Comparison of ENCODE assay signal across 11 cellular contexts in the genomic region with DNA sequence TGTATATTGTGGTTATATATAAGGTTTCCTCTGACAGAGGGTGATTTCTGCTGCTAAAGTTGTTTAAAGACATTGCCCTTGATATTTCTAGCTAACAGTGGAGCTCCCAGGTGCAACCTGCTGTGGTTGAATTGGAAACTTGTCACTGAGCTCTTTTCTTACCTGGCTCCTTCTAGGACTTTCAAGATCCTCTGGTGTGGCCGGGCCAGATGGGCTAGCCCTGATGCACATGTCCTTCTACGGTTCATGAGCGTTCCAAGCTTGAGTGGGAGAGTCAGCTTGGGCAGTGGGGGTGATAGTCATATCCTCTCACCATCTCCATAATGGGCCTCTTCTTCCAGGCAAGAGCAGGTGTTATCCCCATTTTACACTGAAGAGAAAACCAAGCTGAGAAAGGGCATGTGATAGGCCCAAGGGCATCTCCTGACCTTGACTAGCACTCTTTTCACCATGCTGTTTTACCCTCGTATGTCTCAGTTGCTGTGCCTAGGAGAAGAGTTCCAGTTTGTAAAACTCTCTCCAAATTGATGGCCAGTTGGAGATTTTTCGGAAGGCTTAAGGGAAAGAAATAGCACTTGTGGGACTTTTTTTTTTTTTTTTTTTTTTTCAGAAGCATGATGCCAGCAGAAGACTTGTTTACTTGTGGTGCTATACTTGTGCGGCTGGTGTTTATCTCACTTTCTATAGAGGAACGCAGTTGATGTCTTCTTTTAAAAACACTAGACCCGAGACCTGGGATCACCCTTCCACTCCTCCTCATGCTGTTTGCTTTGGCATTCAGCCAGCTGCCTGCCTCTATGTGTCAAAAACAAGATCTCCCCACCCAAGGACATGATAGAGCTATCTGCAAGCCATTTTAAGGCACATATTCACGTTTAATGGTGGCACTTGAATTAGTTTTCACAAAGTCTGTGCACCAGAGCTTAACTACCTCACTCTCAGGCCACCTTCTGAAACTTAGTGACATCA. TPM values are rescaled to one million over a fixed set of nuclear protein-coding genes. Genes with fewer than 3 reads are reported as not detected.
DNase-seq lines count a peak whose midpoint lies in the region; ATAC-seq, FAIRE-seq and TF ChIP-seq lines count a peak whose summit lies in the region.
"Had no signal": no experiment of that assay in that cellular context is flagged by ENCODE, and none has a peak within 500 bp of the region (broad histone marks: within the 10 kb centered on the region; RNA-seq: fewer than 3 reads in every experiment).

No MANE protein-coding gene starts in this region.

- intact Hi-C loops in MCF 10A (cut with micrococcal nuclease) = no loop called here
- intact Hi-C loops in mammary epithelial cell (cut with micrococcal nuclease) = no loop called here

- H2AFZ ChIP-seq in mammary epithelial cell (ENCODE audit: low read depth, low read length) = no peak overlapping the region
- H2AFZ ChIP-seq in hepatocyte = no peak overlapping the region

- H3K9ac ChIP-seq in mammary epithelial cell (ENCODE audit: insufficient read depth, low read length) = no peak overlapping the region

- H3K27me3 ChIP-seq in mammary epithelial cell (ENCODE audit: insufficient read depth, low read length) (no peaks in the 10 kb centered on the region), hepatocyte (no peaks in the 10 kb centered on the region), upper lobe of left lung (no peaks in the 10 kb centered on the region)
- H3K27me3 ChIP-seq: ovary had no signal

- H3K27ac Mint-ChIP-seq in MCF 10A (ENCODE audit: low read depth, unreplicated experiment) = peak overlapping the region; percentile 82

- H3K27me3 Mint-ChIP-seq in MCF 10A (ENCODE audit: insufficient read depth, unreplicated experiment) = no peaks in the 10 kb centered on the region
- H3K27me3 Mint-ChIP-seq: brain had no signal

- H3K4me3 ChIP-seq in mammary epithelial cell (replicated peaks in 1 of 3; ENCODE audit: insufficient read depth in 1 of 3, low read depth in 2 of 3, low read length in 3 of 3) (no peak overlapping the region), hepatocyte (no peak overlapping the region), upper lobe of left lung (no peak overlapping the region)
- H3K4me3 ChIP-seq: ovary had no signal

- peak; percentile 83 for DNase-seq in MCF 10A (ENCODE audit: unreplicated experiment)
- no peak for DNase-seq in mammary epithelial cell
- no peak for DNase-seq in RWPE1 (ENCODE audit: low spot score)
- peak; percentile 32 for DNase-seq in hepatocyte (ENCODE audit: low spot score)
- DNase-seq in upper lobe of left lung = peak in 1 of 2 donors; percentile 36
- no peak for DNase-seq in RCC 7860 (ENCODE audit: low spot score)
- DNase-seq in activated CD4-positive, alpha-beta T cell treated with anti-CD3 and anti-CD28 coated beads, Interleukin-2, amount 50 U/mL, for 4 hours = no peak
- DNase-seq: activated CD4-positive, alpha-beta T cell treated with anti-CD3 and anti-CD28 coated beads, Interleukin-2, amount 50 U/mL, for 48 hours had no signal

- H3K9me2 ChIP-seq in hepatocyte (replicated peaks; ENCODE audit: insufficient read depth) = no peaks in the 10 kb centered on the region

- H3K79me2 ChIP-seq in mammary epithelial cell (ENCODE audit: insufficient read depth, low read length) = peaks cover 97% of the 10 kb centered on the region
- H3K79me2 ChIP-seq in hepatocyte = peaks cover 100% of the 10 kb centered on the region

- BruUV-seq in MCF 10A (replicated peaks; lab: Mats Ljungman, UMichigan) = no TSS peak
- BruUV-seq in mammary epithelial cell (replicated peaks; lab: Mats Ljungman, UMichigan) = no TSS peak

- H3K36me3 Mint-ChIP-seq in MCF 10A (ENCODE audit: insufficient read depth, unreplicated experiment) = peaks cover 7% of the 10 kb centered on the region

- H3K9me3 ChIP-seq in mammary epithelial cell (replicated peaks; ENCODE audit: insufficient read depth, low read length) (no peaks in the 10 kb centered on the region), hepatocyte (ENCODE audit: low read depth) (no peaks in the 10 kb centered on the region), upper lobe of left lung (no peaks in the 10 kb centered on the region)
- H3K9me3 ChIP-seq: ovary had no signal

- TF ChIP-seq CTCF in MCF 10A (IDR thresholded peaks at IDR 0.05; ENCODE audit: unreplicated experiment) (no peak), mammary epithelial cell (conservative IDR thresholded peaks at IDR 0.05 in 1 of 2, IDR thresholded peaks at IDR 0.05 in 1 of 2; ENCODE audit: extremely low read depth in 1 of 2, insufficient read depth in 1 of 2, low read depth in 1 of 2, low read length in 2 of 2) (no peak), RWPE1 (conservative IDR thresholded peaks at IDR 0.05; ENCODE audit: low read depth) (no peak), hepatocyte (IDR thresholded peaks at IDR 0.05; ENCODE audit: poor library complexity) (no peak), upper lobe of left lung (IDR thresholded peaks at IDR 0.05) (no peak)

- CTCF ChIA-PET in MCF 10A (lab: Yijun Ruan, JAX) = interaction anchor here (0.7 to 1.1 kb wide), 3 partner anchors 22 to 104 kb away, joined by 3 read pairs; no protein-coding TSS in a partner anchor
- CTCF ChIA-PET in mammary epithelial cell (lab: Charles Lee; ENCODE audit: low non-redundant PET) = no interaction called here
- CTCF ChIA-PET in RWPE1 (lab: Yijun Ruan, JAX) = interaction anchor here (0.6 to 1.1 kb wide), 3 partner anchors 45 to 129 kb away, joined by 3 to 5 read pairs (median 4); no protein-coding TSS in a partner anchor

- no peak for ATAC-seq in upper lobe of left lung (ENCODE audit: low FRiP score in 2 of 2)
- ATAC-seq in HG03045 (IDR thresholded peaks at IDR 0.05; ENCODE audit: unreplicated experiment) = no peak

- no peak for FAIRE-seq in RCC 7860 (lab: Jason Lieb, UNC)

- no peak overlapping the region for H3K27ac ChIP-seq in mammary epithelial cell (ENCODE audit: insufficient read depth, low read depth, low read length)
- peak overlapping the region; percentile 32; the same call in 1 of the 2 replicates for H3K27ac ChIP-seq in RWPE1
- no peak overlapping the region for H3K27ac ChIP-seq in hepatocyte
- H3K27ac ChIP-seq in upper lobe of left lung = peak overlapping the region; percentile 19 to 55 (median 33)
- H3K27ac ChIP-seq: ovary had no signal

- H4K20me1 ChIP-seq in mammary epithelial cell (ENCODE audit: insufficient read depth, low read length) = peaks cover 3% of the 10 kb centered on the region
- H4K20me1 ChIP-seq in hepatocyte (ENCODE audit: insufficient read depth, poor library complexity, severe bottlenecking) = peaks cover 56% of the 10 kb centered on the region

- H3K4me1 Mint-ChIP-seq in MCF 10A (ENCODE audit: insufficient read depth, unreplicated experiment) = peaks cover 71% of the 10 kb centered on the region

- H3K36me3 ChIP-seq in mammary epithelial cell (ENCODE audit: insufficient read depth, low read length) (peaks cover 2% of the 10 kb centered on the region), hepatocyte (replicated peaks; ENCODE audit: insufficient read depth, low read depth) (no peaks in the 10 kb centered on the region), upper lobe of left lung (no peaks in the 10 kb centered on the region)
- H3K36me3 ChIP-seq: ovary had no signal

- no peak for TF ChIP-seq EP300 in upper lobe of left lung (IDR thresholded peaks at IDR 0.05)

- no peak for TF ChIP-seq POLR2A in upper lobe of left lung (IDR thresholded peaks at IDR 0.05)

- peak overlapping the region; percentile 24 for H3K4me3 Mint-ChIP-seq in MCF 10A (ENCODE audit: unreplicated experiment)
- H3K4me3 Mint-ChIP-seq: brain had no signal

- POLR2A ChIA-PET in MCF 10A (lab: Yijun Ruan, JAX) (interaction anchor here (0.7 to 10.7 kb wide), 21 partner anchors 10 to 728 kb away, joined by 3 to 129 read pairs (median 4); partner anchors contain the start of gene TEAD1), RWPE1 (lab: Yijun Ruan, JAX; ENCODE audit: low non-redundant PET) (no interaction called here)

- H3K9me3 Mint-ChIP-seq in MCF 10A (ENCODE audit: unreplicated experiment) = no peaks in the 10 kb centered on the region
- H3K9me3 Mint-ChIP-seq: brain had no signal

- 80% methylated on average over 9 of the region's 9 CpGs for WGBS in mammary epithelial cell (ENCODE audit: low coverage, missing lambda C conversion rate)
- 73% methylated on average over 9 of the region's 9 CpGs for WGBS in hepatocyte (ENCODE audit: low lambda C conversion rate, missing lambda C conversion rate)
- 61 to 64% methylated on average over 9 of the region's 9 CpGs for WGBS in upper lobe of left lung, 2 donors

- dilution Hi-C loops in mammary epithelial cell (cut with HindIII; ENCODE audit: low sequenced_read_pairs) = no loop called here

- peaks cover 41% of the 10 kb centered on the region for H3K4me1 ChIP-seq in mammary epithelial cell (ENCODE audit: insufficient read depth, low read length)
- H3K4me1 ChIP-seq in hepatocyte (ENCODE audit: insufficient read depth) = peaks cover 30% of the 10 kb centered on the region
- peaks cover 6 to 28% (median 21%) of the 10 kb centered on the region in 4 donors for H3K4me1 ChIP-seq in upper lobe of left lung

- H3K4me2 ChIP-seq in mammary epithelial cell (ENCODE audit: insufficient read depth, low read depth, low read length) (no peak overlapping the region), hepatocyte (no peak overlapping the region)

- in situ Hi-C loops in mammary epithelial cell (cut with MboI; ENCODE audit: low sequenced_read_pairs in 2 of 2) = no loop called here

RNA-seq across cellular contexts. Expression of gene TEAD1, which starts 32.6 kb away (rescaled TPM):
- 91.0 and 123 TPM in 2 replicates for total RNA-seq in MCF 10A (2022)
- total RNA-seq in mammary epithelial cell = 100 to 1,000 TPM in 1 of 2 donors, 10 to 100 TPM in 1; 93.9 to 107 TPM
- polyA plus RNA-seq in mammary epithelial cell = 21.3 TPM
- 88.8 TPM for polyA minus RNA-seq in mammary epithelial cell
- total RNA-seq in hepatocyte = 82.2 and 87.2 TPM in 2 replicates
- polyA plus RNA-seq in hepatocyte = 37.2 and 50.4 TPM in 2 replicates
- total RNA-seq in upper lobe of left lung = 100 to 1,000 TPM in 2 of 6 donors, 10 to 100 TPM in 4; 53.5 to 141 (median 80.2) TPM

Comparison
In these comparisons a context has a peak if more than half of its experiments do, and no peak if none do; other contexts are left out.
1. DNase-seq: peak in MCF 10A (single experiment) and hepatocyte (single experiment); none in mammary epithelial cell (single experiment), RWPE1 (single experiment), RCC 7860 (single experiment) and activated CD4-positive, alpha-beta T cell treated with anti-CD3 and anti-CD28 coated beads, Interleukin-2, amount 50 U/mL, for 4 hours (0 of 2).
2. H3K27ac ChIP-seq: peak in RWPE1 (single experiment) and upper lobe of left lung (4 of 4); none in mammary epithelial cell (single experiment) and hepatocyte (single experiment).